ENCODE assay signal across 1 cellular context in genomic region chr1:54483875-54484437, GRCh38.
TF ChIP-seq lines count a peak whose summit lies in the region.

No MANE protein-coding gene starts in this region.

TF ChIP-seq in GM23338, 12 proteins besides CTCF, POLR2A, EP300 and RAD21 (continued from another document):
- TF ChIP-seq ZNF462 (CRISPR knock-in tag; IDR thresholded peaks at IDR 0.05) (no peak), ZNF114 (CRISPR knock-in tag; IDR thresholded peaks at IDR 0.05) (no peak), STAT1 (IDR thresholded peaks at IDR 0.05; ENCODE audit: unreplicated experiment) (no peak), NANOG (IDR thresholded peaks at IDR 0.05; ENCODE audit: borderline replicate concordance) (no peak), ZNF331 (CRISPR knock-in tag; IDR thresholded peaks at IDR 0.05; ENCODE audit: low read depth) (no peak), EZH2 (IDR thresholded peaks at IDR 0.05; ENCODE audit: low read depth, unreplicated experiment) (no peak), EZH2phosphoT487 (IDR thresholded peaks at IDR 0.05; ENCODE audit: unreplicated experiment) (no peak), POLR2AphosphoS5 (IDR thresholded peaks at IDR 0.05; ENCODE audit: low read depth) (no peak), REST (IDR thresholded peaks at IDR 0.05; ENCODE audit: unreplicated experiment) (no peak), CREB1 (CRISPR knock-in tag; IDR thresholded peaks at IDR 0.05; ENCODE audit: low read depth) (no peak), JUNB (IDR thresholded peaks at IDR 0.05; ENCODE audit: unreplicated experiment) (no peak)
TF ChIP-seq in GM23338: peak in this region for 0.
